1 cellular context compared by ENCODE assay signal in genomic region chr11:27216268-27217149, GRCh38.
TF ChIP-seq lines count a peak whose summit lies in the region.

No MANE protein-coding gene starts in this region.

TF ChIP-seq in K562, 482 proteins besides CTCF, POLR2A, EP300 and RAD21 (continued from another document):
- no peak for TF ChIP-seq PBX2 (CRISPR knock-in tag; IDR thresholded peaks at IDR 0.05; ENCODE audit: low read depth)
- peak; percentile 47; the same call in 1 of the 2 replicates for TF ChIP-seq PBX2 (tag; conservative IDR thresholded peaks at IDR 0.05; ENCODE audit: low read depth)
